Comparison of ENCODE assay signal across 1 cellular context in genomic region chr13:21458816-21459701, GRCh38.
TF ChIP-seq lines count a peak whose summit lies in the region.

A gene with protein sequence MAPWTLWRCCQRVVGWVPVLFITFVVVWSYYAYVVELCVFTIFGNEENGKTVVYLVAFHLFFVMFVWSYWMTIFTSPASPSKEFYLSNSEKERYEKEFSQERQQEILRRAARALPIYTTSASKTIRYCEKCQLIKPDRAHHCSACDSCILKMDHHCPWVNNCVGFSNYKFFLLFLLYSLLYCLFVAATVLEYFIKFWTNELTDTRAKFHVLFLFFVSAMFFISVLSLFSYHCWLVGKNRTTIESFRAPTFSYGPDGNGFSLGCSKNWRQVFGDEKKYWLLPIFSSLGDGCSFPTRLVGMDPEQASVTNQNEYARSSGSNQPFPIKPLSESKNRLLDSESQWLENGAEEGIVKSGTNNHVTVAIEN (minus strand): TSS chr13:21459303. CDS start chr13:21459171, 132 bp downstream.

TF ChIP-seq in HepG2, 621 proteins besides CTCF, POLR2A, EP300 and RAD21 (continued from another document):
- TF ChIP-seq, protein P1, sequence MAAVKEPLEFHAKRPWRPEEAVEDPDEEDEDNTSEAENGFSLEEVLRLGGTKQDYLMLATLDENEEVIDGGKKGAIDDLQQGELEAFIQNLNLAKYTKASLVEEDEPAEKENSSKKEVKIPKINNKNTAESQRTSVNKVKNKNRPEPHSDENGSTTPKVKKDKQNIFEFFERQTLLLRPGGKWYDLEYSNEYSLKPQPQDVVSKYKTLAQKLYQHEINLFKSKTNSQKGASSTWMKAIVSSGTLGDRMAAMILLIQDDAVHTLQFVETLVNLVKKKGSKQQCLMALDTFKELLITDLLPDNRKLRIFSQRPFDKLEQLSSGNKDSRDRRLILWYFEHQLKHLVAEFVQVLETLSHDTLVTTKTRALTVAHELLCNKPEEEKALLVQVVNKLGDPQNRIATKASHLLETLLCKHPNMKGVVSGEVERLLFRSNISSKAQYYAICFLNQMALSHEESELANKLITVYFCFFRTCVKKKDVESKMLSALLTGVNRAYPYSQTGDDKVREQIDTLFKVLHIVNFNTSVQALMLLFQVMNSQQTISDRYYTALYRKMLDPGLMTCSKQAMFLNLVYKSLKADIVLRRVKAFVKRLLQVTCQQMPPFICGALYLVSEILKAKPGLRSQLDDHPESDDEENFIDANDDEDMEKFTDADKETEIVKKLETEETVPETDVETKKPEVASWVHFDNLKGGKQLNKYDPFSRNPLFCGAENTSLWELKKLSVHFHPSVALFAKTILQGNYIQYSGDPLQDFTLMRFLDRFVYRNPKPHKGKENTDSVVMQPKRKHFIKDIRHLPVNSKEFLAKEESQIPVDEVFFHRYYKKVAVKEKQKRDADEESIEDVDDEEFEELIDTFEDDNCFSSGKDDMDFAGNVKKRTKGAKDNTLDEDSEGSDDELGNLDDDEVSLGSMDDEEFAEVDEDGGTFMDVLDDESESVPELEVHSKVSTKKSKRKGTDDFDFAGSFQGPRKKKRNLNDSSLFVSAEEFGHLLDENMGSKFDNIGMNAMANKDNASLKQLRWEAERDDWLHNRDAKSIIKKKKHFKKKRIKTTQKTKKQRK (IDR thresholded peaks at IDR 0.05; ENCODE audit: low read length) = no peak
- TF ChIP-seq TMF1 (CRISPR knock-in tag; IDR thresholded peaks at IDR 0.05; ENCODE audit: low read depth) = peak; percentile 48; the same call in 1 of the 2 replicates
- peak; percentile 49 for TF ChIP-seq IKZF4 (CRISPR knock-in tag; IDR thresholded peaks at IDR 0.05; ENCODE audit: borderline replicate concordance, low read depth, not compliant biosample characterization)
- peak; percentile 54 for TF ChIP-seq SALL1 (CRISPR knock-in tag; IDR thresholded peaks at IDR 0.05)
- TF ChIP-seq ZNF441 (CRISPR knock-in tag; IDR thresholded peaks at IDR 0.05; ENCODE audit: borderline replicate concordance) = peak; percentile 26; the same call in 1 of the 2 replicates
